In genomic region chr16:51880776-51881175, GRCh38 we compare ENCODE assay signal across 13 cellular contexts.
A peak's percentile ranks its signal among the peaks of the same experiment; 100 is the strongest.
DNase-seq lines count a peak whose midpoint lies in the region; ATAC-seq and TF ChIP-seq lines count a peak whose summit lies in the region.
"Had no signal": no experiment of that assay in that cellular context is flagged by ENCODE, and none has a peak within 500 bp of the region (broad histone marks: within the 10 kb centered on the region; RNA-seq: fewer than 3 reads in every experiment).

No MANE protein-coding gene starts in this region.

- no peak overlapping the region for H3K4me3 ChIP-seq in AG10803 (ENCODE audit: low read length)
- no peak overlapping the region for H3K4me3 ChIP-seq in H7 (ENCODE audit: insufficient read depth, low read depth, low read length)
- H3K4me3 ChIP-seq: thyroid gland had no signal

- ATAC-seq in HG02981 (IDR thresholded peaks at IDR 0.05; ENCODE audit: unreplicated experiment) = no peak

- TF ChIP-seq CTCF in AG10803 (conservative IDR thresholded peaks at IDR 0.05; ENCODE audit: low read length) = no peak

- H3K27me3 ChIP-seq in H7 (ENCODE audit: control insufficient read depth, insufficient read depth, low read length) = no peaks in the 10 kb centered on the region
- H3K27me3 ChIP-seq: thyroid gland had no signal

- DNase-seq in AG10803 (ENCODE audit: low read depth) (peak; percentile 64), LHCN-M2 (ENCODE audit: low read depth) (peak; percentile 93), dermis blood vessel endothelial cell (peak; percentile 49), non-pigmented ciliary epithelial cell (ENCODE audit: low read depth) (peak; percentile 88), H7 (no peak), NOMO-1 treated with dmso at 0.1 percent for 144 hours (lab: John Stamatoyannopoulos, UW; ENCODE audit: unreplicated experiment) (no peak)
- no peak for DNase-seq in activated T-cell treated with anti-CD3 and anti-CD28 coated beads, Interleukin-2, amount 50 U/mL, for 48 hours
- DNase-seq: CD4-positive, alpha-beta memory T cell; effector CD4-positive, alpha-beta T cell; NCI-H2171; T-helper 9 cell; thyroid gland had no signal

- no peaks in the 10 kb centered on the region for H3K36me3 ChIP-seq in H7 (replicated peaks; ENCODE audit: control insufficient read depth, insufficient read depth, low read length)
- H3K36me3 ChIP-seq: thyroid gland had no signal

Comparison
In these comparisons a context has a peak if more than half of its experiments do, and no peak if none do; other contexts are left out.
1. DNase-seq: peak in AG10803 (single experiment), LHCN-M2 (single experiment), dermis blood vessel endothelial cell (single experiment) and non-pigmented ciliary epithelial cell (single experiment); none in activated T-cell treated with anti-CD3 and anti-CD28 coated beads, Interleukin-2, amount 50 U/mL, for 48 hours (0 of 2), H7 (single experiment) and NOMO-1 treated with dmso at 0.1 percent for 144 hours (single experiment).